8 cellular contexts compared by ENCODE assay signal in the genomic region with DNA sequence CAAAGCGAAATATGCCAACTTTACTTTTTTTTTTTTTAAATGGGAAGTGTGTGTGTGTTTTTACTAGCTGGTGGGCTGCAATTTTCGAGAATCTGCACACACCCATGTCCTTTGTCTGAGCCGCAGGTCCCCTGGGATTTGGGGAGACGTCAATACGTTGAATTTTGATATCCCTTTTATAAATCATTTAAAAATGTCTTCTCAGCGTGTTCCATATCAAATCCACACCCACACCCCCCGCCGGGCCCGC. TPM values are rescaled to one million over a fixed set of nuclear protein-coding genes. Genes with fewer than 3 reads are reported as not detected.
DNase-seq lines count a peak whose midpoint lies in the region; ATAC-seq, FAIRE-seq and TF ChIP-seq lines count a peak whose summit lies in the region.

No MANE protein-coding gene starts in this region.

- ATAC-seq in GM21390 (IDR thresholded peaks at IDR 0.05; ENCODE audit: unreplicated experiment): peak; percentile 1
- ATAC-seq in HG03280 (IDR thresholded peaks at IDR 0.05; ENCODE audit: unreplicated experiment): no peak

- H4K20me1 ChIP-seq in PC-9 (ENCODE audit: insufficient read depth): no peaks in the 10 kb centered on the region
- H4K20me1 ChIP-seq in endothelial cell of umbilical vein (replicated peaks; ENCODE audit: control insufficient read depth, extremely low read depth, insufficient read depth, low read length): no peaks in the 10 kb centered on the region

- H3F3A ChIP-seq in PC-9 (ENCODE audit: insufficient read depth, low read depth): peaks cover 22% of the 10 kb centered on the region

- no peak for DNase-seq in PC-9
- no peak for DNase-seq in endothelial cell of umbilical vein (ENCODE audit: low read depth, low spot score)
- DNase-seq in H4 (ENCODE audit: low spot score): no peak
- no peak for DNase-seq in OCI-M1 (lab: John Stamatoyannopoulos, UW)
- no peak for DNase-seq in activated effector memory CD4-positive, alpha-beta T cell treated with anti-CD3 and anti-CD28 coated beads, Interleukin-2, amount 50 U/mL, for 16 hours

- 0 out of 2 replicates have a peak, but pooled peaks cover 4% of the 10 kb centered on the region for H3K9me3 ChIP-seq in PC-9 (ENCODE audit: insufficient read depth, low read depth)
- no peaks in the 10 kb centered on the region for H3K9me3 ChIP-seq in endothelial cell of umbilical vein (replicated peaks; ENCODE audit: control insufficient read depth, insufficient read depth, low read length)
- H3K9me3 ChIP-seq in neutrophil: no peaks in the 10 kb centered on the region

- FAIRE-seq in endothelial cell of umbilical vein (lab: Jason Lieb, UNC): no peak

- H3K9ac ChIP-seq in endothelial cell of umbilical vein (replicated peaks; ENCODE audit: extremely low read depth, insufficient read depth, low read length): peak overlapping the region; percentile 97

- BruUV-seq in PC-9 (replicated peaks; lab: Mats Ljungman, UMichigan): no TSS peak
- no TSS peak for BruUV-seq in endothelial cell of umbilical vein (replicated peaks; lab: Mats Ljungman, UMichigan)

- H3K79me2 ChIP-seq in PC-9 (ENCODE audit: low read depth) (peaks cover 28% of the 10 kb centered on the region), endothelial cell of umbilical vein (ENCODE audit: control insufficient read depth, insufficient read depth, low read length) (peaks cover 18% of the 10 kb centered on the region)

- H3K27ac ChIP-seq in PC-9 (peak overlapping the region; percentile 93), endothelial cell of umbilical vein (ENCODE audit: insufficient read depth, low read depth, low read length) (peak overlapping the region; percentile 93), neutrophil (peak overlapping the region; percentile 98)

- intact Hi-C loops in PC-9 (cut with micrococcal nuclease; ENCODE audit: unreplicated experiment): loop anchor here (1.0 to 10.0 kb wide), 7 partner anchors 19 to 588 kb away; a partner anchor contains a TSS
- intact Hi-C loops in endothelial cell of umbilical vein (cut with micrococcal nuclease): loop anchor here (1.0 to 5.0 kb wide), 6 partner anchors 19 to 323 kb away; a partner anchor contains a TSS

- peak overlapping the region; percentile 98 for H2AFZ ChIP-seq in PC-9
- peak overlapping the region; percentile 76 for H2AFZ ChIP-seq in endothelial cell of umbilical vein (ENCODE audit: low read depth, low read length)

- H3K27me3 ChIP-seq in PC-9 (ENCODE audit: insufficient read depth, low read depth): no peaks in the 10 kb centered on the region
- H3K27me3 ChIP-seq in endothelial cell of umbilical vein (ENCODE audit: control insufficient read depth in 2 of 2, insufficient read depth in 2 of 2, low read length in 2 of 2): no peaks in the 10 kb centered on the region
- H3K27me3 ChIP-seq in neutrophil: no peaks in the 10 kb centered on the region

- peak overlapping the region; percentile 80 for H3K4me3 ChIP-seq in PC-9
- H3K4me3 ChIP-seq in endothelial cell of umbilical vein (replicated peaks in 1 of 3; ENCODE audit: insufficient read depth in 1 of 3, low read depth in 1 of 3, low read length in 3 of 3): peak overlapping the region; percentile 49 to 97 (median 71)
- H3K4me3 ChIP-seq in neutrophil (ENCODE audit: low read depth in 1 of 2, low read length in 1 of 2): peak overlapping the region; percentile 76 to 91

- TF ChIP-seq POLR2A in endothelial cell of umbilical vein (IDR thresholded peaks at IDR 0.05; ENCODE audit: low read depth, low read length): peak; percentile 20

- TF ChIP-seq CTCF in PC-9 (conservative IDR thresholded peaks at IDR 0.05) (no peak), endothelial cell of umbilical vein (IDR thresholded peaks at IDR 0.05; ENCODE audit: extremely low read depth in 1 of 2, insufficient read depth in 1 of 2, low read depth in 1 of 2, low read length in 2 of 2) (no peak), neutrophil (IDR thresholded peaks at IDR 0.05) (no peak)

- no peaks in the 10 kb centered on the region for H3K9me1 ChIP-seq in endothelial cell of umbilical vein (replicated peaks; ENCODE audit: control insufficient read depth, extremely low read depth, insufficient read depth, low read length)

- H3K4me1 ChIP-seq in PC-9 (replicated peaks; ENCODE audit: insufficient read depth): peaks cover 10% of the 10 kb centered on the region; the same call in 1 of the 2 replicates
- peaks cover 5% of the 10 kb centered on the region for H3K4me1 ChIP-seq in endothelial cell of umbilical vein (ENCODE audit: control insufficient read depth, extremely low read depth, insufficient read depth, low read length)
- H3K4me1 ChIP-seq in neutrophil (ENCODE audit: control insufficient read depth in 1 of 2, insufficient read depth in 1 of 2, low read depth in 1 of 2, low read length in 1 of 2): peaks cover 17 to 25% of the 10 kb centered on the region in 2 experiments

- H3K4me2 ChIP-seq in PC-9 (peak overlapping the region; percentile 91), endothelial cell of umbilical vein (ENCODE audit: insufficient read depth, low read length) (peak overlapping the region; percentile 81)

- H3K9me2 ChIP-seq in PC-9 (ENCODE audit: insufficient read depth): no peaks in the 10 kb centered on the region

- H3K36me3 ChIP-seq in PC-9 (ENCODE audit: low read depth) (0 out of 2 replicates have a peak, but pooled peaks cover 4% of the 10 kb centered on the region), endothelial cell of umbilical vein (ENCODE audit: control insufficient read depth in 2 of 2, extremely low read depth in 1 of 2, insufficient read depth in 2 of 2, low read length in 2 of 2) (peaks cover 0 to 3% of the 10 kb centered on the region in 2 experiments), neutrophil (no peaks in the 10 kb centered on the region)

- CTCF ChIA-PET in PC-9 (lab: Charles Lee): no interaction called here
- CTCF ChIA-PET in endothelial cell of umbilical vein (lab: Charles Lee): interaction anchor here (0.7 to 1.7 kb wide), 7 partner anchors 14 to 266 kb away, joined by 3 to 15 read pairs (median 5); a partner anchor contains a TSS

- dilution Hi-C loops in endothelial cell of umbilical vein (cut with MboI; ENCODE audit: extremely low pct_ligation_motif_present, low sequenced_read_pairs): no loop called here

- POLR2A ChIA-PET in PC-9 (lab: Charles Lee; ENCODE audit: unreplicated experiment) (interaction anchor here (0.5 kb wide), 1 partner anchor 19 kb away, joined by 3 read pairs; a partner anchor contains a TSS), endothelial cell of umbilical vein (lab: Charles Lee) (interaction anchor here (1.6 kb wide), 1 partner anchor 19 kb away, joined by 5 read pairs; a partner anchor contains a TSS)

TF ChIP-seq in endothelial cell of umbilical vein, 7 proteins besides CTCF, POLR2A, EP300 and RAD21:
- TF ChIP-seq, protein P1, sequence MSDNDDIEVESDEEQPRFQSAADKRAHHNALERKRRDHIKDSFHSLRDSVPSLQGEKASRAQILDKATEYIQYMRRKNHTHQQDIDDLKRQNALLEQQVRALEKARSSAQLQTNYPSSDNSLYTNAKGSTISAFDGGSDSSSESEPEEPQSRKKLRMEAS (IDR thresholded peaks at IDR 0.05; ENCODE audit: insufficient read depth, insufficient read length): no peak
- TF ChIP-seq GATA2 (IDR thresholded peaks at IDR 0.05; ENCODE audit: insufficient read depth, insufficient read length, low read depth, low read length) (no peak), JUN (IDR thresholded peaks at IDR 0.05; ENCODE audit: borderline replicate concordance, insufficient read depth, insufficient read length, low read depth) (no peak), FOS (IDR thresholded peaks at IDR 0.05; ENCODE audit: borderline replicate concordance, insufficient read depth, low read length) (no peak), MYC (IDR thresholded peaks at IDR 0.05; ENCODE audit: low read depth, low read length) (no peak)

RNA-seq across cellular contexts. Expression of a gene that starts 0.4 kb away (rescaled TPM):
- total RNA-seq in PC-9 (2021) (12.5 and 15.1 TPM in 2 replicates), endothelial cell of umbilical vein (10.7 and 12.8 TPM in 2 replicates)
- 21.7 and 23.5 TPM in 2 replicates for polyA plus RNA-seq in endothelial cell of umbilical vein
- polyA plus RNA-seq in endothelial cell of umbilical vein (2011; cell fraction: cytosol; rRNA removed): 21.4 and 21.6 TPM in 2 replicates
- 6.6 and 7.7 TPM in 2 replicates for polyA plus RNA-seq in endothelial cell of umbilical vein (2011; cell fraction: nucleus; rRNA removed)
- polyA plus RNA-seq in endothelial cell of umbilical vein (2012): 16.5 and 32.2 TPM in 2 replicates
- 6.0 and 6.2 TPM in 2 replicates for polyA minus RNA-seq in endothelial cell of umbilical vein
- polyA minus RNA-seq in endothelial cell of umbilical vein (2011; cell fraction: cytosol; rRNA and poly(A)+ RNA removed): 9.3 TPM
- 1.7 and 2.8 TPM in 2 replicates for polyA minus RNA-seq in endothelial cell of umbilical vein (2011; cell fraction: nucleus; rRNA and poly(A)+ RNA removed)
- 19.4 and 21.0 TPM in 2 replicates for total RNA-seq in H4 (2014; rRNA removed; shearing (Covaris generic))

RNA-seq across cellular contexts. Expression of a gene that starts 19.0 kb away (rescaled TPM):
- 111 and 149 TPM in 2 replicates for total RNA-seq in PC-9 (2021)
- 85.8 and 87.6 TPM in 2 replicates for total RNA-seq in endothelial cell of umbilical vein
- 28.0 and 34.4 TPM in 2 replicates for polyA plus RNA-seq in endothelial cell of umbilical vein
- polyA plus RNA-seq in endothelial cell of umbilical vein (2011; cell fraction: cytosol; rRNA removed): 24.8 and 27.3 TPM in 2 replicates
- polyA plus RNA-seq in endothelial cell of umbilical vein (2011; cell fraction: nucleus; rRNA removed): 93.1 and 120 TPM in 2 replicates
- 30.6 and 43.6 TPM in 2 replicates for polyA plus RNA-seq in endothelial cell of umbilical vein (2012)
- 49.9 and 59.8 TPM in 2 replicates for polyA minus RNA-seq in endothelial cell of umbilical vein
- 39.1 TPM for polyA minus RNA-seq in endothelial cell of umbilical vein (2011; cell fraction: cytosol; rRNA and poly(A)+ RNA removed)
- polyA minus RNA-seq in endothelial cell of umbilical vein (2011; cell fraction: nucleus; rRNA and poly(A)+ RNA removed): 135 and 236 TPM in 2 replicates
- total RNA-seq in H4 (2014; rRNA removed; shearing (Covaris generic)): 45.9 and 61.2 TPM in 2 replicates
